9 cellular contexts compared by ENCODE assay signal in the genomic region with DNA sequence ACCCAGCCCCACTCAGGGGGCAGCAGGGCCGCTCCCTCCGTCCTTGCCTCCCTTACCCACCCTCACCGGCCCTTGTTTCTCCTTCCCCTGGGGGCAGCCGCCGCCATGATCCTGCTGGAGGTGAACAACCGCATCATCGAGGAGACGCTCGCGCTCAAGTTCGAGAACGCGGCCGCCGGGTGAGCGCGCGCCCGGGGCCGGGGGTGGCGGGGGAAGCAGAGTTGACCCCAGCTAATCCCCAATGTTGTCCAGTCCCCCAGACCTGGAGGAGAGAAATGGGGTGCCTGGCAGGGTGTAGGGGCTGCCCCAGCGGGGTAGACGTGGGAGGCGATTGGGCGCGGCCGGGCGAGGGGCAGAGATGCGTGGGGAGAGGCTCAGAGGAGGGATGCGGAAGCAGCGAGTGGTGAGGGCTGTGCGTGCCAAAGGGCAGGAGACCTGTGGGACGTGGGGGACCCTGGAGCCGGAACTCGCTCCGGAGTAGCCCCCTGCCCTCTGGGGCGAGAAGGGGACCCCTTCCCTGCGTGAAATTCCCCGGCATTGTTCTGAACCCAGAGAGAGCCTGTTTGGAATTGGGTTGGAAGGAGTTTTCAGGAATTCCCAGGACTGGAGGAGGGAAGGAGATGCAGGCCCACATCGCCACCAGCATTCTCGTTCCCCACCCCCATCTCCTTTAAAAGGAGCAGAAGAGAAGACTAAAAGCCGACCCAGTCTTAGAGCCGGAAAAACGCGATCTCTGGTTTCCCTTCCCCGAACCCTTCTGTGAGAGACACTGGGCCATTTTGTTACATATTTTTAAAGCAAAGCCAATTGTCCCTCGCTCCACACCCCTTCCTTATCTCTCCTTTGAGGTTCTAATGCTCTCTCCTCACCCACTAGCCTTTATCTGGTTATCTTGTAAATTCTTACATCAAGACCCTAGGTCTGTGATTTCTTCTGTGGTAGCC. TPM values are rescaled to one million over a fixed set of nuclear protein-coding genes. Genes with fewer than 3 reads are reported as not detected.
DNase-seq lines count a peak whose midpoint lies in the region; ATAC-seq and TF ChIP-seq lines count a peak whose summit lies in the region.
"Had no signal": no experiment of that assay in that cellular context is flagged by ENCODE, and none has a peak within 500 bp of the region (broad histone marks: within the 10 kb centered on the region; RNA-seq: fewer than 3 reads in every experiment).

No MANE protein-coding gene starts in this region.

- no peaks in the 10 kb centered on the region for H3K27me3 ChIP-seq in lung (ENCODE audit: control insufficient read depth, insufficient read depth)

- H3K36me3 Mint-ChIP-seq in activated CD4-positive, alpha-beta T cell treated with anti-CD3 and anti-CD28 coated beads, Interleukin-2, amount 10 ng/mL, durations not matched to agents 24 days and 14 days (ENCODE audit: low read depth), result peaks cover 46% of the 10 kb centered on the region

- DNase-seq in COLO829 (ENCODE audit: low spot score) (peak; percentile 32), Kasumi-1 (lab: John Stamatoyannopoulos, UW) (peak; percentile 13 to 32), coronary artery (ENCODE audit: low spot score) (peak; percentile 80), lung (ENCODE audit: low spot score) (peak; percentile 67)
- peak; percentile 90 for DNase-seq in activated CD4-positive, alpha-beta T cell treated with anti-CD3 and anti-CD28 coated beads, Interleukin-2, amount 10 ng/mL, durations not matched to agents 24 days and 14 days
- DNase-seq in stimulated activated CD4-positive, alpha-beta T cell treated with anti-CD3 and anti-CD28 coated beads, TNF-alpha, amount 100 ng/mL, for 4 hours (ENCODE audit: low read depth in 3 of 3), result peak; percentile 57 to 68 (median 66)

- H3K27me3 Mint-ChIP-seq in activated CD4-positive, alpha-beta T cell treated with anti-CD3 and anti-CD28 coated beads, Interleukin-2, amount 10 ng/mL, durations not matched to agents 24 days and 14 days, result peaks cover 2% of the 10 kb centered on the region

- peaks cover 8 to 35% of the 10 kb centered on the region in 2 donors for H3K4me1 ChIP-seq in lung (ENCODE audit: control insufficient read depth in 2 of 2, insufficient read depth in 2 of 2, low read length in 2 of 2)

- H3K27ac ChIP-seq in coronary artery, result peak overlapping the region; percentile 95
- peak overlapping the region; percentile 82 to 94 for H3K27ac ChIP-seq in lung (ENCODE audit: low read depth in 1 of 2, low read length in 1 of 2)

- ATAC-seq in GM21447 (IDR thresholded peaks at IDR 0.05; ENCODE audit: unreplicated experiment) (peak; percentile 37), lung (ENCODE audit: insufficient read depth, low FRiP score) (peak; percentile 75), HG03457 (IDR thresholded peaks at IDR 0.05; ENCODE audit: unreplicated experiment) (no peak)

- no peaks in the 10 kb centered on the region for H3K9me3 Mint-ChIP-seq in activated CD4-positive, alpha-beta T cell treated with anti-CD3 and anti-CD28 coated beads, Interleukin-2, amount 10 ng/mL, durations not matched to agents 24 days and 14 days

- 0% methylated on average over 46 of the region's 47 CpGs for WGBS in lung, 2 donors

- TF ChIP-seq CTCF in coronary artery (IDR thresholded peaks at IDR 0.05) (no peak), lung (IDR thresholded peaks at IDR 0.05; ENCODE audit: control extremely low read depth, extremely low read depth) (no peak)

- H3K36me3 ChIP-seq in lung (ENCODE audit: control insufficient read depth in 2 of 2, insufficient read depth in 2 of 2, low read length in 2 of 2), result no peaks in the 10 kb centered on the region

- H3K4me3 Mint-ChIP-seq in activated CD4-positive, alpha-beta T cell treated with anti-CD3 and anti-CD28 coated beads, Interleukin-2, amount 10 ng/mL, durations not matched to agents 24 days and 14 days, result peak overlapping the region; percentile 89

- H3K27ac Mint-ChIP-seq in activated CD4-positive, alpha-beta T cell treated with anti-CD3 and anti-CD28 coated beads, Interleukin-2, amount 10 ng/mL, durations not matched to agents 24 days and 14 days, result peak overlapping the region; percentile 90

- H3K9me3 ChIP-seq in lung (ENCODE audit: control insufficient read depth in 2 of 2, insufficient read depth in 1 of 2, low read length in 1 of 2), result no peaks in the 10 kb centered on the region

- H3K4me3 ChIP-seq in coronary artery, result peak overlapping the region; percentile 94
- peak overlapping the region; percentile 81 for H3K4me3 ChIP-seq in lung

- intact Hi-C loops in activated CD4-positive, alpha-beta T cell treated with anti-CD3 and anti-CD28 coated beads, Interleukin-2, amount 10 ng/mL, durations not matched to agents 24 days and 14 days (cut with micrococcal nuclease), result loop anchor here (1.0 to 5.0 kb wide), 9 partner anchors 12 to 1171 kb away; partner anchors contain the start of genes AAMP, CNOT9, CNPPD1 and CTDSP1

- H3K4me1 Mint-ChIP-seq in activated CD4-positive, alpha-beta T cell treated with anti-CD3 and anti-CD28 coated beads, Interleukin-2, amount 10 ng/mL, durations not matched to agents 24 days and 14 days, result peaks cover 43% of the 10 kb centered on the region

RNA-seq across cellular contexts. Expression of gene ARPC2, which starts 0.6 kb away (rescaled TPM):
- total RNA-seq in activated CD4-positive, alpha-beta T cell treated with anti-CD3 and anti-CD28 coated beads, Interleukin-2, amount 10 ng/mL, durations not matched to agents 24 days and 14 days, result 515 and 516 TPM in 2 replicates
- 100 to 1,000 TPM; 284 to 332 TPM for total RNA-seq in lung
- polyA plus RNA-seq in lung, result 100 to 1,000 TPM; 190 to 490 TPM

RNA-seq across cellular contexts. Expression of gene GPBAR1, which starts 43.2 kb away (rescaled TPM):
- 0.40 and 0.68 TPM in 2 replicates for total RNA-seq in activated CD4-positive, alpha-beta T cell treated with anti-CD3 and anti-CD28 coated beads, Interleukin-2, amount 10 ng/mL, durations not matched to agents 24 days and 14 days
- total RNA-seq in lung, result 1 to 10 TPM in 1 of 2 donors, under 1 TPM in 1; 0.60 to 3.2 TPM
- 1 to 10 TPM; 1.0 to 3.3 TPM for polyA plus RNA-seq in lung
- total RNA-seq: frontal cortex had no signal

RNA-seq across cellular contexts. Expression of gene CXCR1, which starts 50.9 kb away (rescaled TPM):
- not detected in 2 replicates for total RNA-seq in activated CD4-positive, alpha-beta T cell treated with anti-CD3 and anti-CD28 coated beads, Interleukin-2, amount 10 ng/mL, durations not matched to agents 24 days and 14 days
- 1 to 10 TPM; 1.9 to 6.4 TPM for total RNA-seq in lung
- 10 to 100 TPM in 1 of 2 donors, under 1 TPM in 1; 0.47 to 49.0 TPM for polyA plus RNA-seq in lung

RNA-seq across cellular contexts. Expression of gene AAMP, which starts 52.3 kb away (rescaled TPM):
- 85.3 and 89.0 TPM in 2 replicates for total RNA-seq in activated CD4-positive, alpha-beta T cell treated with anti-CD3 and anti-CD28 coated beads, Interleukin-2, amount 10 ng/mL, durations not matched to agents 24 days and 14 days
- total RNA-seq in lung, result 100 to 1,000 TPM in 1 of 2 donors, 10 to 100 TPM in 1; 72.9 to 193 TPM
- 10 to 100 TPM; 62.0 to 84.2 TPM for polyA plus RNA-seq in lung

RNA-seq across cellular contexts. Expression of gene PNKD, which starts 52.7 kb away (rescaled TPM):
- 15.0 and 21.5 TPM in 2 replicates for total RNA-seq in activated CD4-positive, alpha-beta T cell treated with anti-CD3 and anti-CD28 coated beads, Interleukin-2, amount 10 ng/mL, durations not matched to agents 24 days and 14 days
- total RNA-seq in lung, result 100 to 1,000 TPM in 1 of 2 donors, 10 to 100 TPM in 1; 83.8 to 119 TPM
- 100 to 1,000 TPM; 110 to 137 TPM for polyA plus RNA-seq in lung

Comparison
In these comparisons a context has a peak if more than half of its experiments do, and no peak if none do; other contexts are left out.
1. DNase-seq: peak in every context shown above with its lines; median percentile 90 in activated CD4-positive, alpha-beta T cell treated with anti-CD3 and anti-CD28 coated beads, Interleukin-2, amount 10 ng/mL, durations not matched to agents 24 days and 14 days; 80 in coronary artery; 67 in lung; 66 in stimulated activated CD4-positive, alpha-beta T cell treated with anti-CD3 and anti-CD28 coated beads, TNF-alpha, amount 100 ng/mL, for 4 hours; 32 in COLO829; 22 in Kasumi-1.